ENCODE assay signal across 12 cellular contexts in the genomic region with DNA sequence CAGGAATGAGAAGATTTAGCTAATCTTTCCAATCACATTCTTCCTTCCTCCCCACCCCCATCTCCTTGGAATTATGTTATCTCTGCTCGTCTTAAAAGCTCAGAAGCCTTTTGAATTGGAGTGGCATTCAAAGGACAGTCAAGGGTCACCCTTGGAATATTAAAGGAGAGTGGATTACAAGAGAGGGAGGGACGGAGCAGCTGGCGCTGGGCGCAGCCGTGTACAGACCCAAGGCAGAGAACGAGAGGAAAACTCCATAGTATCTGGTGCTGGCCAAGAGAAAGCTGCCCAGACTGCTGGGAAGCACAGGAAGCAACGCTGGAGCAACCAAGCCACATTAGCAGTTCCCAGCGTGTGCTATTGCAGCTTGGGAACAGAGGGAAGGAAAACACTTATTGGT.
DNase-seq lines count a peak whose midpoint lies in the region; ATAC-seq lines count a peak whose summit lies in the region.
"Had no signal": no experiment of that assay in that cellular context is flagged by ENCODE, and none has a peak within 500 bp of the region (broad histone marks: within the 10 kb centered on the region; RNA-seq: fewer than 3 reads in every experiment).

No MANE protein-coding gene starts in this region.

- WGBS in mesenchymal stem cell = 16% methylated on average over 8 of the region's 8 CpGs

- H3K36me3 ChIP-seq in adipocyte (ENCODE audit: control insufficient read depth, insufficient read depth, low read length, severe bottlenecking) (no peaks in the 10 kb centered on the region), mesenchymal stem cell (ENCODE audit: control insufficient read depth in 1 of 2, insufficient read depth in 2 of 2, low read depth in 1 of 2, low read length in 2 of 2) (no peaks in the 10 kb centered on the region)

- no peak overlapping the region for H2AK5ac ChIP-seq in mesenchymal stem cell (ENCODE audit: low read length, severe bottlenecking)

- H2BK12ac ChIP-seq in mesenchymal stem cell (ENCODE audit: low read length in 2 of 2) = no peak overlapping the region

- H3K9me3 ChIP-seq in adipocyte (ENCODE audit: control insufficient read depth, low read length) (no peaks in the 10 kb centered on the region), mesenchymal stem cell (ENCODE audit: control insufficient read depth, low read length) (no peaks in the 10 kb centered on the region)

- no peak overlapping the region for H4K8ac ChIP-seq in mesenchymal stem cell (ENCODE audit: low read length)

- no peak overlapping the region for H2BK5ac ChIP-seq in mesenchymal stem cell (ENCODE audit: low read depth, low read length, poor library complexity, severe bottlenecking)

- H2BK15ac ChIP-seq in mesenchymal stem cell (ENCODE audit: low read depth, poor library complexity, severe bottlenecking) = no peak overlapping the region

- ATAC-seq in GM21529 (IDR thresholded peaks at IDR 0.05; ENCODE audit: unreplicated experiment) = no peak
- ATAC-seq in GM21619 (IDR thresholded peaks at IDR 0.05; ENCODE audit: unreplicated experiment) = no peak

- no peak overlapping the region for H2BK120ac ChIP-seq in mesenchymal stem cell (ENCODE audit: low read depth, low read length)

- H3K4ac ChIP-seq in mesenchymal stem cell (ENCODE audit: low read depth in 1 of 2, low read length in 2 of 2) = no peak overlapping the region

- peak overlapping the region; percentile 72 for H3K4me3 ChIP-seq in adipocyte (ENCODE audit: low read length)
- no peak overlapping the region for H3K4me3 ChIP-seq in mesenchymal stem cell (ENCODE audit: insufficient read depth in 1 of 2, low read depth in 1 of 2, low read length in 2 of 2)
- H3K4me3 ChIP-seq: lung had no signal

- H3K4me1 ChIP-seq in adipocyte (ENCODE audit: control insufficient read depth, insufficient read depth, low read length) = peaks cover 5% of the 10 kb centered on the region
- H3K4me1 ChIP-seq in mesenchymal stem cell (ENCODE audit: control insufficient read depth, insufficient read depth, low read depth, low read length) = no peaks in the 10 kb centered on the region

- H3K27me3 ChIP-seq in adipocyte (replicated peaks; ENCODE audit: control insufficient read depth, insufficient read depth, low read length) (peaks cover 16% of the 10 kb centered on the region), mesenchymal stem cell (ENCODE audit: control insufficient read depth in 1 of 2, insufficient read depth in 1 of 2, low read length in 2 of 2) (peaks cover 0 to 6% of the 10 kb centered on the region in 2 experiments)

- H3K9ac ChIP-seq in adipocyte (ENCODE audit: low read length) (no peak overlapping the region), mesenchymal stem cell (ENCODE audit: low read length) (no peak overlapping the region)

- no peak overlapping the region for H3K14ac ChIP-seq in mesenchymal stem cell (ENCODE audit: low read length in 2 of 2)

- H3K23ac ChIP-seq in mesenchymal stem cell (ENCODE audit: low read length in 2 of 2) = no peak overlapping the region

- peak; percentile 36 for DNase-seq in Ammon's horn (ENCODE audit: low spot score)
- peak; percentile 7 for DNase-seq in M059J (ENCODE audit: low read depth)
- DNase-seq in adipocyte (ENCODE audit: low read depth) = no peak
- peak; percentile 3 for DNase-seq in mesenchymal stem cell
- DNase-seq in HUDEP-2 (lab: John Stamatoyannopoulos, UW; ENCODE audit: unreplicated experiment in 76 of 76) = no peak
- DNase-seq in SKM-1 treated with dmso at 0.1 percent for 144 hours (lab: John Stamatoyannopoulos, UW; ENCODE audit: unreplicated experiment) = no peak
- DNase-seq: activated CD4-positive, alpha-beta T cell treated with anti-CD3 and anti-CD28 coated beads for 48 hours; stimulated activated CD4-positive, alpha-beta T cell treated with anti-CD3 and anti-CD28 coated beads, Interleukin-12 subunit alpha, Interleukin-12 subunit beta, amount 100 ng/mL, for 4 hours had no signal

- H2AFZ ChIP-seq in mesenchymal stem cell (ENCODE audit: low read depth, low read length) = no peak overlapping the region

- H3K79me1 ChIP-seq in mesenchymal stem cell (replicated peaks; ENCODE audit: low read length, poor library complexity, severe bottlenecking) = no peaks in the 10 kb centered on the region

- no peak overlapping the region for H3K4me2 ChIP-seq in mesenchymal stem cell (ENCODE audit: low read length, poor library complexity, severe bottlenecking)

- H3K27ac ChIP-seq in mesenchymal stem cell (ENCODE audit: low read length, poor library complexity, severe bottlenecking) = no peak overlapping the region
- H3K27ac ChIP-seq: epithelial cell of prostate had no signal

- H3K18ac ChIP-seq in mesenchymal stem cell (ENCODE audit: low read depth in 1 of 2, low read length in 2 of 2) = no peak overlapping the region

- H4K91ac ChIP-seq in mesenchymal stem cell (ENCODE audit: low read length) = no peak overlapping the region

Comparison
In these comparisons a context has a peak if more than half of its experiments do, and no peak if none do; other contexts are left out.
1. DNase-seq: peak in Ammon's horn (single experiment), M059J (single experiment) and mesenchymal stem cell (single experiment); none in adipocyte (single experiment), HUDEP-2 (0 of 76) and SKM-1 treated with dmso at 0.1 percent for 144 hours (single experiment).